Comparison of ENCODE assay signal across 1 cellular context in the genomic region with DNA sequence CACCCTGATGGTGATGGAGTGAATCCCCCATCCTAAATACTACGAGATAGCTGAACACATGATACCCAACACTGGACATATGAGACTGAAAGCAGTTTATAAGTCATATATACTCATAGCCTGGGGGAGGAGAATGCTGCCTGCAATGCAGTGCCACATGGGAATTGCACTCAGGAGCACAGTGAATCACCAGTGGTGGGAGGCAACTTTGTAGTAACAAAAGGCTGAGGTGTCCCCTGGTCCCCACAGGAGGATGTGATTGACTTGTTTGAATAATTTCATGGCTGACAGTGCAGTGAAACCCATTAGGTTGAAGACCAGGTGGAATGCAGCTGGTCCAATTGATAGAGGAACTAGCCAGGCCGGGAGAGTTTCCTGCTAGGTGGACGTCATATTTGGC.
TF ChIP-seq lines count a peak whose summit lies in the region.

No MANE protein-coding gene starts in this region.

TF ChIP-seq in HepG2, 621 proteins besides CTCF, POLR2A, EP300 and RAD21:
- TF ChIP-seq TP53 (CRISPR knock-in tag; conservative IDR thresholded peaks at IDR 0.05) = no peak
- no peak for TF ChIP-seq ZBTB7B (CRISPR knock-in tag; IDR thresholded peaks at IDR 0.05)
- no peak for TF ChIP-seq ZNF121 (CRISPR knock-in tag; IDR thresholded peaks at IDR 0.05)
- no peak for TF ChIP-seq ZBTB40 (IDR thresholded peaks at IDR 0.05)
- TF ChIP-seq ZBTB40 (CRISPR knock-in tag; IDR thresholded peaks at IDR 0.05) = no peak
- no peak for TF ChIP-seq HOMEZ (CRISPR knock-in tag; IDR thresholded peaks at IDR 0.05; ENCODE audit: low read depth)
- TF ChIP-seq SUZ12 (IDR thresholded peaks at IDR 0.05; ENCODE audit: low read depth, low read length) = no peak
- no peak for TF ChIP-seq GATAD1 (CRISPR knock-in tag; IDR thresholded peaks at IDR 0.05)
- no peak for TF ChIP-seq ZNF619 (CRISPR knock-in tag; IDR thresholded peaks at IDR 0.05)
- no peak for TF ChIP-seq SMAD9 (CRISPR knock-in tag; IDR thresholded peaks at IDR 0.05)
- TF ChIP-seq, protein P1, sequence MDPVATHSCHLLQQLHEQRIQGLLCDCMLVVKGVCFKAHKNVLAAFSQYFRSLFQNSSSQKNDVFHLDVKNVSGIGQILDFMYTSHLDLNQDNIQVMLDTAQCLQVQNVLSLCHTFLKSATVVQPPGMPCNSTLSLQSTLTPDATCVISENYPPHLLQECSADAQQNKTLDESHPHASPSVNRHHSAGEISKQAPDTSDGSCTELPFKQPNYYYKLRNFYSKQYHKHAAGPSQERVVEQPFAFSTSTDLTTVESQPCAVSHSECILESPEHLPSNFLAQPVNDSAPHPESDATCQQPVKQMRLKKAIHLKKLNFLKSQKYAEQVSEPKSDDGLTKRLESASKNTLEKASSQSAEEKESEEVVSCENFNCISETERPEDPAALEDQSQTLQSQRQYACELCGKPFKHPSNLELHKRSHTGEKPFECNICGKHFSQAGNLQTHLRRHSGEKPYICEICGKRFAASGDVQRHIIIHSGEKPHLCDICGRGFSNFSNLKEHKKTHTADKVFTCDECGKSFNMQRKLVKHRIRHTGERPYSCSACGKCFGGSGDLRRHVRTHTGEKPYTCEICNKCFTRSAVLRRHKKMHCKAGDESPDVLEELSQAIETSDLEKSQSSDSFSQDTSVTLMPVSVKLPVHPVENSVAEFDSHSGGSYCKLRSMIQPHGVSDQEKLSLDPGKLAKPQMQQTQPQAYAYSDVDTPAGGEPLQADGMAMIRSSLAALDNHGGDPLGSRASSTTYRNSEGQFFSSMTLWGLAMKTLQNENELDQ (CRISPR knock-in tag; IDR thresholded peaks at IDR 0.05; ENCODE audit: borderline replicate concordance) = no peak
- TF ChIP-seq ZSCAN22 (CRISPR knock-in tag; IDR thresholded peaks at IDR 0.05) = no peak
- no peak for TF ChIP-seq SIN3A (IDR thresholded peaks at IDR 0.05; ENCODE audit: borderline replicate concordance, low read depth, low read length)
- no peak for TF ChIP-seq PITX1 (CRISPR knock-in tag; IDR thresholded peaks at IDR 0.05)
